In the genomic region with DNA sequence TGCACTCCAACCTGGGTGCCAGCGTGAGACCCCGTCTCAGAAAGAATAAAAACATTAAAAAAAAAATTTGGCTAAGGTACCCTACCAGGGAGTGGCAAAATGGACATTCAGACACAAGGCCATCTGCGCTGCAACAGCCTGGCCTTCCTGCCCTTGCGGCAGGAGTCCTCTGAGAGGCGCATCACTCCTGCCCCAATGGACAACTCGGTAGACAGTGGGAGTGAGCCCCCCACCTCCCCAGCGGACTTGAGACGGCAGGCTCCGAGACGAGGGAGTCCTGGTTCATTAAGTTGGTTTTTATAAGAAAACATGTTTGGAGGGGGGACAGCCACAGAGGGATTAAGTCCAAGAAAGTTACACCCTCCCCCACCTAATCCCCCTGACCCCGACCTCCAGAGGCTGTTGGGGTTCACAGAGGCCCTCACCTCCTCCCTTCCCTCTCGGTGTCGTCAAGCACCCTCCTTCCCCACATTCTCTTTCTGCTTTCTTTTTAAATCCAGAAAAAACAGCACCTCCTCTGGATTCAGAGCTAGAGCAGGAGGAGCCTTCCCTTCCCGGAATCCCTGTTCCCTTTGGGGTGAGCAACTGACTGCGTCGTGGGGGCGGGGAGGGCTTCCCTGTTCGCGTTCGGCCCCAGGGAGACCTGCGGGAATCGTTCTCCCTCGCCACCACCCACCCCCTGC, we compare ENCODE assay signal across 8 cellular contexts. TPM values are rescaled to one million over a fixed set of nuclear protein-coding genes. Genes with fewer than 3 reads are reported as not detected.
A peak's percentile ranks its signal among the peaks of the same experiment; 100 is the strongest.
DNase-seq lines count a peak whose midpoint lies in the region; TF ChIP-seq lines count a peak whose summit lies in the region.

No MANE protein-coding gene starts in this region.

- H3K9me3 ChIP-seq in SK-N-MC (ENCODE audit: low read depth, low read length) (no peaks in the 10 kb centered on the region), esophagus muscularis mucosa (no peaks in the 10 kb centered on the region), osteoblast (ENCODE audit: low read depth, low read length) (no peaks in the 10 kb centered on the region)

- H2AFZ ChIP-seq in osteoblast (ENCODE audit: low read length) = peak overlapping the region; percentile 69

- H3K36me3 ChIP-seq in SK-N-MC (ENCODE audit: insufficient read depth, low read length) (no peaks in the 10 kb centered on the region), esophagus muscularis mucosa (peaks cover 0 to 18% (median 9%) of the 10 kb centered on the region in 4 donors), osteoblast (ENCODE audit: insufficient read depth, low read length) (peaks cover 25% of the 10 kb centered on the region)

- peak; percentile 72 for DNase-seq in DMS53 (lab: John Stamatoyannopoulos, UW)
- no peak for DNase-seq in DMS53 treated with DMSO at 0.1 percent for 48 hours (lab: John Stamatoyannopoulos, UW; ENCODE audit: unreplicated experiment)
- no peak for DNase-seq in SK-N-MC (ENCODE audit: low read depth, low spot score)
- no peak for DNase-seq in esophagus muscularis mucosa (ENCODE audit: extremely low spot score)
- DNase-seq in osteoblast (ENCODE audit: insufficient read length, low spot score, missing footprints) = no peak
- DNase-seq in iPS-NIHi11 (ENCODE audit: low spot score) = no peak
- DNase-seq in KG1 (lab: John Stamatoyannopoulos, UW) = no peak
- no peak for DNase-seq in NCI-H1105 treated with DMSO at 0.1 percent for 48 hours (lab: John Stamatoyannopoulos, UW)

- no peak for TF ChIP-seq POLR2A in esophagus muscularis mucosa (IDR thresholded peaks at IDR 0.05; ENCODE audit: low read depth)

- H3K79me2 ChIP-seq in osteoblast (ENCODE audit: insufficient read depth, low read length) = peaks cover 28% of the 10 kb centered on the region

- H4K20me1 ChIP-seq in osteoblast (ENCODE audit: insufficient read depth, low read length) = peaks cover 30% of the 10 kb centered on the region

- WGBS in esophagus muscularis mucosa = 42% methylated on average over 14 of the region's 23 CpGs

- H3K4me1 ChIP-seq in esophagus muscularis mucosa (peaks cover 37 to 64% (median 47%) of the 10 kb centered on the region in 4 donors), osteoblast (ENCODE audit: insufficient read depth, low read length) (peaks cover 35% of the 10 kb centered on the region)

- TF ChIP-seq EP300 in esophagus muscularis mucosa (IDR thresholded peaks at IDR 0.05) = no peak

- H3K27me3 ChIP-seq in esophagus muscularis mucosa = no peaks in the 10 kb centered on the region
- no peaks in the 10 kb centered on the region for H3K27me3 ChIP-seq in osteoblast (ENCODE audit: insufficient read depth, low read length)

- intact Hi-C loops in esophagus muscularis mucosa (cut with DNase I) = loop anchor here (2.0 kb wide), 1 partner anchor 37 kb away; no protein-coding TSS in a partner anchor

- H3K4me3 ChIP-seq in SK-N-MC = peak overlapping the region; percentile 81
- peak overlapping the region; percentile 67 to 98 (median 74) for H3K4me3 ChIP-seq in esophagus muscularis mucosa
- peak overlapping the region; percentile 92 for H3K4me3 ChIP-seq in osteoblast (ENCODE audit: insufficient read depth, low read length)

- H3K27ac ChIP-seq in SK-N-MC = peak overlapping the region; percentile 82
- H3K27ac ChIP-seq in esophagus muscularis mucosa (replicated peaks in 1 of 4) = peak overlapping the region; percentile 96 to 99 (median 98)
- H3K27ac ChIP-seq in osteoblast (ENCODE audit: low read depth, low read length) = peak overlapping the region; percentile 97

- H3K9ac ChIP-seq in SK-N-MC (ENCODE audit: insufficient read length) = peak overlapping the region; percentile 58

- TF ChIP-seq CTCF in esophagus muscularis mucosa (IDR thresholded peaks at IDR 0.05) (peak in 1 of 3 experiments; percentile 6), osteoblast (IDR thresholded peaks at IDR 0.05; ENCODE audit: extremely low read depth, low read depth, low read length) (peak; percentile 31)

- peak overlapping the region; percentile 99 for H3K4me2 ChIP-seq in osteoblast (ENCODE audit: insufficient read depth, low read length)

RNA-seq across cellular contexts. Expression of a gene that starts 1.8 kb away (rescaled TPM):
- 100 to 1,000 TPM in 1 of 4 donors, 10 to 100 TPM in 2, 1 to 10 TPM in 1; 9.6 to 138 (median 13.5) TPM for total RNA-seq in esophagus muscularis mucosa
- 2.2 and 2.7 TPM in 2 replicates for total RNA-seq in osteoblast

RNA-seq across cellular contexts. Expression of a gene that starts 24.6 kb away (rescaled TPM):
- total RNA-seq in esophagus muscularis mucosa = 10 to 100 TPM; 24.5 to 55.9 (median 33.6) TPM
- 1.5 and 2.2 TPM in 2 replicates for total RNA-seq in osteoblast
